In genomic region chr17:81391964-81392908, GRCh38 we compare ENCODE assay signal across 8 cellular contexts. TPM values are rescaled to one million over a fixed set of nuclear protein-coding genes. Genes with fewer than 3 reads are reported as not detected.
DNase-seq lines count a peak whose midpoint lies in the region; ATAC-seq and TF ChIP-seq lines count a peak whose summit lies in the region.

No MANE protein-coding gene starts in this region.

- H4K20me1 ChIP-seq in OCI-LY7 (ENCODE audit: insufficient read depth, low read length) = 0 out of 2 replicates have a peak, but pooled peaks cover 10% of the 10 kb centered on the region

- no peaks in the 10 kb centered on the region for H3K27me3 Mint-ChIP-seq in nephron (ENCODE audit: low read depth)

- peak overlapping the region; percentile 69 for H3K4me3 ChIP-seq in BE2C (ENCODE audit: low read depth, low read length)
- H3K4me3 ChIP-seq in OCI-LY7 (ENCODE audit: low read depth, low read length, poor library complexity, severe bottlenecking) = peak overlapping the region; percentile 74
- H3K4me3 ChIP-seq in esophagus muscularis mucosa = peak overlapping the region; percentile 79 to 95 (median 90)

- no peaks in the 10 kb centered on the region for H3K36me3 ChIP-seq in BE2C
- H3K36me3 ChIP-seq in OCI-LY7 (ENCODE audit: insufficient read depth, low read length) = peaks cover 4% of the 10 kb centered on the region; the same call in 1 of the 2 replicates
- no peaks in the 10 kb centered on the region for H3K36me3 ChIP-seq in esophagus muscularis mucosa

- BruUV-seq in OCI-LY7 (replicated peaks; lab: Mats Ljungman, UMichigan) = no TSS peak

- no peaks in the 10 kb centered on the region for H3K36me3 Mint-ChIP-seq in nephron (ENCODE audit: low read depth)

- 17% methylated on average over 32 of the region's 33 CpGs for WGBS in esophagus muscularis mucosa

- peak overlapping the region; percentile 75 for H3K4me2 ChIP-seq in OCI-LY7 (ENCODE audit: low read length)

- H3K9me3 ChIP-seq in BE2C = no peaks in the 10 kb centered on the region
- H3K9me3 ChIP-seq in OCI-LY7 (ENCODE audit: low read length) = no peaks in the 10 kb centered on the region
- no peaks in the 10 kb centered on the region for H3K9me3 ChIP-seq in esophagus muscularis mucosa

- CTCF ChIA-PET in OCI-LY7 (lab: Charles Lee; ENCODE audit: unreplicated experiment) = no interaction called here

- H3K79me2 ChIP-seq in OCI-LY7 (ENCODE audit: insufficient read depth, low read depth, low read length) = peaks cover 4% of the 10 kb centered on the region; the same call in 1 of the 2 replicates

- H3K27ac ChIP-seq in OCI-LY7 (ENCODE audit: low read depth, low read length, poor library complexity, severe bottlenecking) = no peak overlapping the region
- H3K27ac ChIP-seq in esophagus muscularis mucosa (replicated peaks in 1 of 4) = peak overlapping the region; percentile 96 to 100 (median 99)

- DNase-seq in BE2C (no peak), OCI-LY7 (ENCODE audit: low spot score) (no peak), esophagus muscularis mucosa (ENCODE audit: extremely low spot score) (no peak), NCI-H128 (lab: John Stamatoyannopoulos, UW; ENCODE audit: unreplicated experiment) (no peak), GM20000 (ENCODE audit: low spot score) (no peak)

- POLR2A ChIA-PET in OCI-LY7 (lab: Charles Lee) = interaction anchor here (1.2 to 1.3 kb wide), 2 partner anchors 23 to 56 kb away, joined by 3 read pairs; no protein-coding TSS in a partner anchor

- no peaks in the 10 kb centered on the region for H3K9me3 Mint-ChIP-seq in nephron

- ATAC-seq in GM19452 (IDR thresholded peaks at IDR 0.05; ENCODE audit: unreplicated experiment) (no peak), HG03139 (IDR thresholded peaks at IDR 0.05; ENCODE audit: unreplicated experiment) (no peak)

- intact Hi-C loops in OCI-LY7 (cut with micrococcal nuclease; ENCODE audit: unreplicated experiment) (loop anchor here (2.0 to 10.0 kb wide), 4 partner anchors 95 to 203 kb away; partner anchors contain the start of genes ACTG1, FAAP100 and SLC38A10), esophagus muscularis mucosa (cut with DNase I) (loop anchor here (5.0 kb wide), 1 partner anchor 100 kb away; no protein-coding TSS in a partner anchor)

- peak overlapping the region; percentile 96 to 98 (median 97) for H3K27ac Mint-ChIP-seq in nephron

- no peak for TF ChIP-seq CTCF in BE2C (IDR thresholded peaks at IDR 0.05; ENCODE audit: low read depth, low read length)
- TF ChIP-seq CTCF in OCI-LY7 (conservative IDR thresholded peaks at IDR 0.05; ENCODE audit: low read length) = no peak
- no peak for TF ChIP-seq CTCF in esophagus muscularis mucosa (IDR thresholded peaks at IDR 0.05)
- no peak for TF ChIP-seq CTCF in nephron (IDR thresholded peaks at IDR 0.05; ENCODE audit: unreplicated experiment in 3 of 3)
- TF ChIP-seq CTCF in GM20000 (IDR thresholded peaks at IDR 0.05; ENCODE audit: extremely low read depth, missing control alignments) = no peak

- H3K4me1 Mint-ChIP-seq in nephron = peaks cover 59% of the 10 kb centered on the region

- H3K27me3 ChIP-seq in BE2C (peaks cover 16% of the 10 kb centered on the region), esophagus muscularis mucosa (no peaks in the 10 kb centered on the region)

- no peak overlapping the region for H2AFZ ChIP-seq in OCI-LY7 (ENCODE audit: low read length)

- no peak for TF ChIP-seq EP300 in esophagus muscularis mucosa (IDR thresholded peaks at IDR 0.05)

- H3K4me1 ChIP-seq in BE2C (peaks cover 32% of the 10 kb centered on the region), OCI-LY7 (ENCODE audit: insufficient read depth, low read length, poor library complexity, severe bottlenecking) (peaks cover 50% of the 10 kb centered on the region), esophagus muscularis mucosa (peaks cover 51 to 70% (median 67%) of the 10 kb centered on the region in 4 donors)

- TF ChIP-seq POLR2A in esophagus muscularis mucosa (IDR thresholded peaks at IDR 0.05; ENCODE audit: low read depth) = no peak

- H3K4me3 Mint-ChIP-seq in nephron = peak overlapping the region; percentile 87 to 92 (median 92)

- H3K9me2 ChIP-seq in OCI-LY7 (ENCODE audit: insufficient read depth, low read length) = no peaks in the 10 kb centered on the region

RNA-seq across cellular contexts. Expression of gene BAHCC1, which starts 3.0 kb away (rescaled TPM):
- polyA plus RNA-seq in BE2C (2012; ENCODE audit: insufficient read depth, insufficient read length, low read depth) = 23.2 TPM
- 1.4 and 5.2 TPM in 2 replicates for total RNA-seq in OCI-LY7 (2014; rRNA removed; shearing (Covaris generic))
- 5.5 and 5.7 TPM in 2 replicates for total RNA-seq in OCI-LY7 (2022)
- 10 to 100 TPM; 15.9 to 38.1 (median 21.1) TPM for total RNA-seq in esophagus muscularis mucosa
